ENCODE assay signal across 7 cellular contexts in genomic region chr9:132832171-132832570, GRCh38. TPM values are rescaled to one million over a fixed set of nuclear protein-coding genes. Genes with fewer than 3 reads are reported as not detected.
"Had no signal": no experiment of that assay in that cellular context is flagged by ENCODE, and none has a peak within 500 bp of the region (broad histone marks: within the 10 kb centered on the region; RNA-seq: fewer than 3 reads in every experiment).

No MANE protein-coding gene starts in this region.

- H3K4me1 ChIP-seq: HAP-1 had no signal

- H3K27ac ChIP-seq: GM23248 had no signal

- ATAC-seq: HCT116 had no signal

- H3K4me3 ChIP-seq: GM23248, HAP-1 had no signal

- H3K36me3 ChIP-seq: HAP-1 had no signal

- H3K9ac ChIP-seq: GM23248 had no signal

- H3K9me3 ChIP-seq: HAP-1 had no signal

- DNase-seq: GM23248, GOT3, H7, HFFc6 had no signal

- H2AFZ ChIP-seq: GM23248 had no signal

RNA-seq across cellular contexts. Expression of gene AK8, which starts 45.9 kb away (rescaled TPM):
- total RNA-seq: HT-29 had no signal
